In genomic region chr3:183178512-183178832, GRCh38 we compare ENCODE assay signal across 8 cellular contexts. TPM values are rescaled to one million over a fixed set of nuclear protein-coding genes. Genes with fewer than 3 reads are reported as not detected.
DNase-seq lines count a peak whose midpoint lies in the region; ATAC-seq, FAIRE-seq and TF ChIP-seq lines count a peak whose summit lies in the region.

No MANE protein-coding gene starts in this region.

- H4K20me1 ChIP-seq in BLaER1: peaks cover 32% of the 10 kb centered on the region

- DNase-seq in NT2/D1 (ENCODE audit: low read depth, low spot score) (no peak), epithelial cell of proximal tubule (ENCODE audit: low read depth) (no peak), osteocyte (ENCODE audit: extremely low spot score, unreplicated experiment) (no peak), GM12892 (ENCODE audit: insufficient read length) (no peak)

- peaks cover 21% of the 10 kb centered on the region for H3K27me3 Mint-ChIP-seq in osteocyte (ENCODE audit: unreplicated experiment)

- peaks cover 52% of the 10 kb centered on the region for H3K27me3 ChIP-seq in BLaER1
- H3K27me3 ChIP-seq in NT2/D1 (ENCODE audit: insufficient read depth, insufficient read length): peaks cover 26% of the 10 kb centered on the region

- ATAC-seq in GM19455 (IDR thresholded peaks at IDR 0.05; ENCODE audit: unreplicated experiment) (no peak), HG03159 (IDR thresholded peaks at IDR 0.05; ENCODE audit: unreplicated experiment) (no peak), HG03354 (IDR thresholded peaks at IDR 0.05; ENCODE audit: poor library complexity, severe bottlenecking, unreplicated experiment) (no peak)

- no peak for TF ChIP-seq CTCF in epithelial cell of proximal tubule (conservative IDR thresholded peaks at IDR 0.05; ENCODE audit: low read depth, low read length)
- no peak for TF ChIP-seq CTCF in osteocyte (IDR thresholded peaks at IDR 0.05)

- H3K9ac ChIP-seq in BLaER1 (no peak overlapping the region), NT2/D1 (ENCODE audit: insufficient read length, low read depth) (peak overlapping the region; percentile 74)

- H3K9me3 ChIP-seq in BLaER1 (no peaks in the 10 kb centered on the region), NT2/D1 (ENCODE audit: insufficient read depth, low read length) (no peaks in the 10 kb centered on the region)

- H3K4me3 Mint-ChIP-seq in osteocyte (ENCODE audit: unreplicated experiment): peak overlapping the region; percentile 80

- H3K36me3 ChIP-seq in BLaER1 (no peaks in the 10 kb centered on the region), NT2/D1 (ENCODE audit: insufficient read depth, insufficient read length, low read length) (no peaks in the 10 kb centered on the region)

- peak overlapping the region; percentile 50 for H3K4me3 ChIP-seq in BLaER1
- peak overlapping the region; percentile 64 for H3K4me3 ChIP-seq in NT2/D1 (ENCODE audit: insufficient read length, low read depth)
- peak overlapping the region; percentile 61 for H3K4me3 ChIP-seq in epithelial cell of proximal tubule (ENCODE audit: low read depth, low read length)

- peaks cover 9% of the 10 kb centered on the region for H3K4me1 ChIP-seq in BLaER1
- peaks cover 16% of the 10 kb centered on the region for H3K4me1 ChIP-seq in NT2/D1 (ENCODE audit: insufficient read depth, insufficient read length)

- H3K9me3 Mint-ChIP-seq in osteocyte (ENCODE audit: unreplicated experiment): no peaks in the 10 kb centered on the region

- H3K27ac Mint-ChIP-seq in osteocyte (ENCODE audit: unreplicated experiment): no peak overlapping the region

- FAIRE-seq in GM12892 (lab: Jason Lieb, UNC): no peak

- H3K4me2 ChIP-seq in BLaER1: peak overlapping the region; percentile 75

- H3K36me3 Mint-ChIP-seq in osteocyte (ENCODE audit: unreplicated experiment): no peaks in the 10 kb centered on the region

- H3K27ac ChIP-seq in BLaER1: no peak overlapping the region

- TF ChIP-seq POLR2A in GM12892 (IDR thresholded peaks at IDR 0.05; ENCODE audit: low read depth, low read length): no peak

- peaks cover 10% of the 10 kb centered on the region for H3K4me1 Mint-ChIP-seq in osteocyte (ENCODE audit: unreplicated experiment)

RNA-seq across cellular contexts. Expression of gene LAMP3, which starts 15.9 kb away (rescaled TPM):
- total RNA-seq in epithelial cell of proximal tubule (0.92 and 0.94 TPM in 2 replicates), osteocyte (2.3 and 2.9 TPM in 2 replicates)
- 43.1 TPM for polyA plus RNA-seq in GM12892 (2012; ENCODE audit: missing spikeins)
